In genomic region chrX:148522006-148522405, GRCh38 we compare ENCODE assay signal across 27 cellular contexts.
"Had no signal": no experiment of that assay in that cellular context is flagged by ENCODE, and none has a peak within 500 bp of the region (broad histone marks: within the 10 kb centered on the region; RNA-seq: fewer than 3 reads in every experiment).

No MANE protein-coding gene starts in this region.

- H3K9me3 ChIP-seq: gastrocnemius medialis, heart right ventricle had no signal

- H3K27ac ChIP-seq: brain microvascular endothelial cell, coronary artery, dorsolateral prefrontal cortex, gastrocnemius medialis, heart right ventricle, WERI-Rb-1 had no signal

- H3K36me3 ChIP-seq: brain microvascular endothelial cell, gastrocnemius medialis, heart right ventricle, WERI-Rb-1 had no signal

- DNase-seq: activated B cell treated with CpG ODN at 0.5 μM for 24 hours; activated CD4-positive, alpha-beta T cell treated with anti-CD3 and anti-CD28 coated beads for 48 hours; activated CD4-positive, alpha-beta T cell treated with anti-CD3 and anti-CD28 coated beads, Interleukin-2, amount 50 U/mL, for 1 hour; activated CD4-positive, alpha-beta T cell treated with anti-CD3 and anti-CD28 coated beads, Interleukin-2, amount 50 U/mL, for 48 hours; activated CD8-positive, alpha-beta memory T cell treated with anti-CD3 and anti-CD28 coated beads for 24 hours; activated CD8-positive, alpha-beta T cell treated with anti-CD3 and anti-CD28 coated beads for 36 hours; activated effector memory CD4-positive, alpha-beta T cell treated with Interleukin-2 at 50 U/mL for 16 hours; activated gamma-delta T cell treated with Interleukin-2 at 50 U/mL for 16 hours; activated naive CD4-positive, alpha-beta T cell treated with anti-CD3 and anti-CD28 coated beads, Interleukin-2, amount 50 U/mL, for 16 hours; activated naive CD4-positive, alpha-beta T cell treated with Interleukin-2 at 50 U/mL for 16 hours; activated T-cell treated with anti-CD3 and anti-CD28 coated beads, Interleukin-2, amount 50 U/mL, for 4 hours; amniotic stem cell; anterior cingulate cortex; brain microvascular endothelial cell; dorsolateral prefrontal cortex; effector memory CD4-positive, alpha-beta T cell; endodermal cell; foreskin fibroblast; gastrocnemius medialis; heart right ventricle; T-helper 17 cell; T1000; WERI-Rb-1 had no signal

- H3K27me3 ChIP-seq: brain microvascular endothelial cell, gastrocnemius medialis had no signal

- ATAC-seq: activated CD4-positive, CD25-positive, alpha-beta regulatory T cell treated with anti-CD3 and anti-CD28 coated beads, Interleukin-2, amount 50 U/mL, for 24 hours; activated CD8-positive, alpha-beta T cell treated with anti-CD3 and anti-CD28 coated beads for 36 hours; activated T-cell treated with anti-CD3 and anti-CD28 coated beads, Interleukin-2, amount 50 U/mL, for 4 hours; activated T-helper 17 cell treated with anti-CD3 and anti-CD28 coated beads, Interleukin-2, amount 50 U/mL, for 72 hours; esophagus mucosa; gastrocnemius medialis; heart right ventricle; T-helper 17 cell had no signal

- H3K4me1 ChIP-seq: gastrocnemius medialis, heart right ventricle had no signal

- H3K4me3 ChIP-seq: coronary artery, dorsolateral prefrontal cortex, gastrocnemius medialis, heart right ventricle had no signal
